10 cellular contexts compared by ENCODE assay signal in genomic region chr3:126858887-126859286, GRCh38.
DNase-seq lines count a peak whose midpoint lies in the region; ATAC-seq and TF ChIP-seq lines count a peak whose summit lies in the region.
"Had no signal": no experiment of that assay in that cellular context is flagged by ENCODE, and none has a peak within 500 bp of the region (broad histone marks: within the 10 kb centered on the region; RNA-seq: fewer than 3 reads in every experiment).

No MANE protein-coding gene starts in this region.

- no peak for TF ChIP-seq POLR2A in gastroesophageal sphincter (IDR thresholded peaks at IDR 0.05)

- CTCF ChIA-PET in SK-N-SH (lab: Yijun Ruan, JAX), result interaction anchor here (0.6 to 0.7 kb wide), 2 partner anchors 11 to 15 kb away, joined by 3 read pairs; no protein-coding TSS in a partner anchor

- no peaks in the 10 kb centered on the region for H3K36me3 ChIP-seq in SK-N-SH (replicated peaks in 1 of 2; ENCODE audit: control insufficient read depth in 1 of 2, insufficient read depth in 2 of 2, low read length in 1 of 2)
- H3K36me3 ChIP-seq in gastroesophageal sphincter, result peaks cover 0 to 4% of the 10 kb centered on the region in 2 donors

- WGBS in SK-N-SH (ENCODE audit: low lambda C conversion rate), result 28% methylated on average over 10 of the region's 10 CpGs
- WGBS in gastroesophageal sphincter (ENCODE audit: low coverage in 1 of 2), 2 donors, result 100% methylated on average over 1 of the region's 10 CpGs; no CpG with 5 or more reads in 1 of the 2 donors

- H3K27me3 ChIP-seq in SK-N-SH (ENCODE audit: insufficient read depth) (no peaks in the 10 kb centered on the region), gastroesophageal sphincter (no peaks in the 10 kb centered on the region)

- no peaks in the 10 kb centered on the region for H3K9me3 ChIP-seq in SK-N-SH
- H3K9me3 ChIP-seq in gastroesophageal sphincter, result no peaks in the 10 kb centered on the region

- no peaks in the 10 kb centered on the region for H3K4me1 Mint-ChIP-seq in stimulated activated naive CD8-positive, alpha-beta T cell treated with anti-CD3 and anti-CD28 coated beads, Interleukin-15, amount 100 ng/mL, for 72 hours
- H3K4me1 Mint-ChIP-seq: CD8-positive, alpha-beta memory T cell had no signal

- H3K9ac ChIP-seq in SK-N-SH, result no peak overlapping the region

- POLR2A ChIA-PET in SK-N-SH (lab: Yijun Ruan, JAX), result no interaction called here

- no peak for TF ChIP-seq RAD21 in SK-N-SH (IDR thresholded peaks at IDR 0.05; ENCODE audit: low read length)

- H3K27me3 Mint-ChIP-seq in stimulated activated naive CD8-positive, alpha-beta T cell treated with anti-CD3 and anti-CD28 coated beads, Interleukin-15, amount 100 ng/mL, for 72 hours, result no peaks in the 10 kb centered on the region
- H3K27me3 Mint-ChIP-seq: CD8-positive, alpha-beta memory T cell; effector memory CD8-positive, alpha-beta T cell had no signal

- H3K4me2 ChIP-seq in SK-N-SH, result peak overlapping the region; percentile 8; the same call in 1 of the 2 replicates

- peak overlapping the region in 1 of 2 experiments; percentile 55; a peak in 2 of 4 replicates for H3K27ac ChIP-seq in SK-N-SH (ENCODE audit: low read depth in 2 of 2, low read length in 1 of 2)
- H3K27ac ChIP-seq in gastroesophageal sphincter, result no peak overlapping the region

- no peak overlapping the region for H3K4me3 Mint-ChIP-seq in stimulated activated naive CD8-positive, alpha-beta T cell treated with anti-CD3 and anti-CD28 coated beads, Interleukin-15, amount 100 ng/mL, for 72 hours
- H3K4me3 Mint-ChIP-seq: CD8-positive, alpha-beta memory T cell; effector memory CD8-positive, alpha-beta T cell had no signal

- peaks cover 3% of the 10 kb centered on the region for H3F3A ChIP-seq in SK-N-SH (replicated peaks; ENCODE audit: insufficient read depth)

- no peaks in the 10 kb centered on the region for H3K9me2 ChIP-seq in SK-N-SH

- H3K9me3 Mint-ChIP-seq in stimulated activated naive CD8-positive, alpha-beta T cell treated with anti-CD3 and anti-CD28 coated beads, Interleukin-15, amount 100 ng/mL, for 72 hours, result peaks cover 0 to 7% of the 10 kb centered on the region in 2 donors
- H3K9me3 Mint-ChIP-seq: CD8-positive, alpha-beta memory T cell; effector memory CD8-positive, alpha-beta T cell had no signal

- H3K27ac Mint-ChIP-seq in stimulated activated naive CD8-positive, alpha-beta T cell treated with anti-CD3 and anti-CD28 coated beads, Interleukin-15, amount 100 ng/mL, for 72 hours, result no peak overlapping the region
- H3K27ac Mint-ChIP-seq: effector memory CD8-positive, alpha-beta T cell had no signal

- peaks cover 0 to 3% of the 10 kb centered on the region in 2 experiments; a peak in 2 of 4 replicates for H3K4me1 ChIP-seq in SK-N-SH (ENCODE audit: control insufficient read depth in 1 of 2, insufficient read depth in 2 of 2, low read depth in 1 of 2, low read length in 1 of 2)
- H3K4me1 ChIP-seq in gastroesophageal sphincter, result no peaks in the 10 kb centered on the region

- no peaks in the 10 kb centered on the region for H4K20me1 ChIP-seq in SK-N-SH (ENCODE audit: insufficient read depth)

- H3K79me2 ChIP-seq in SK-N-SH (ENCODE audit: insufficient read depth), result no peaks in the 10 kb centered on the region

- H3K4me3 ChIP-seq in SK-N-SH (ENCODE audit: low read depth in 2 of 2, low read length in 1 of 2) (no peak overlapping the region), gastroesophageal sphincter (no peak overlapping the region)

- ATAC-seq in stimulated activated naive CD8-positive, alpha-beta T cell treated with anti-CD3 and anti-CD28 coated beads, Interleukin-15, Interleukin-2, amounts not matched to agents 100 U/mL and 50 U/mL, for 24 hours, result peak; percentile 52
- ATAC-seq in stimulated activated naive CD8-positive, alpha-beta T cell treated with anti-CD3 and anti-CD28 coated beads, Interleukin-15, amount 100 ng/mL, for 72 hours, result no peak
- ATAC-seq in gastroesophageal sphincter (no peak), GM18511 (IDR thresholded peaks at IDR 0.05; ENCODE audit: unreplicated experiment) (no peak), GM19023 (IDR thresholded peaks at IDR 0.05; ENCODE audit: unreplicated experiment) (no peak)
- ATAC-seq: effector memory CD8-positive, alpha-beta T cell had no signal

- no peak for DNase-seq in stimulated activated naive CD8-positive, alpha-beta T cell treated with anti-CD3 and anti-CD28 coated beads, Interleukin-15, Interleukin-2, amounts not matched to agents 100 U/mL and 50 U/mL, for 24 hours
- no peak for DNase-seq in stimulated activated naive CD8-positive, alpha-beta T cell treated with anti-CD3 and anti-CD28 coated beads, Interleukin-15, amount 100 ng/mL, for 72 hours
- no peak for DNase-seq in SK-N-SH
- peak; percentile 48 for DNase-seq in fibroblast of peridontal ligament (ENCODE audit: extremely low read depth)
- DNase-seq in putamen (ENCODE audit: low spot score), result no peak
- DNase-seq: CD8-positive, alpha-beta memory T cell; effector memory CD8-positive, alpha-beta T cell had no signal

- TF ChIP-seq EP300 in SK-N-SH (IDR thresholded peaks at IDR 0.05; ENCODE audit: borderline replicate concordance in 1 of 2, low read depth in 1 of 2, low read length in 1 of 2) (no peak; a peak in 1 of 4 replicates), gastroesophageal sphincter (IDR thresholded peaks at IDR 0.05) (no peak)

- TF ChIP-seq CTCF in SK-N-SH (IDR thresholded peaks at IDR 0.05) (no peak), gastroesophageal sphincter (IDR thresholded peaks at IDR 0.05) (no peak)

- H2AFZ ChIP-seq in SK-N-SH (ENCODE audit: low read depth), result no peak overlapping the region

TF ChIP-seq in SK-N-SH, 30 proteins besides CTCF, POLR2A, EP300 and RAD21:
- TF ChIP-seq JUND (IDR thresholded peaks at IDR 0.05) (peak; percentile 93), TCF12 (IDR thresholded peaks at IDR 0.05) (peak; percentile 91), ELF1 (IDR thresholded peaks at IDR 0.05) (no peak), FOSL2 (IDR thresholded peaks at IDR 0.05; ENCODE audit: borderline replicate concordance, low read depth) (peak; percentile 99), SIN3A (IDR thresholded peaks at IDR 0.05; ENCODE audit: borderline replicate concordance, low read depth, low read length) (no peak), GABPA (IDR thresholded peaks at IDR 0.05; ENCODE audit: low read depth) (no peak), PBX3 (IDR thresholded peaks at IDR 0.05) (peak; percentile 66), NFIC (IDR thresholded peaks at IDR 0.05; ENCODE audit: borderline replicate concordance) (peak; percentile 46; the same call in 1 of the 2 replicates), POLR2AphosphoS5 (IDR thresholded peaks at IDR 0.05; ENCODE audit: low read depth, low read length) (peak; percentile 69; the same call in 1 of the 2 replicates), EZH2phosphoT487 (IDR thresholded peaks at IDR 0.05; ENCODE audit: borderline replicate concordance, low read depth) (no peak)
- TF ChIP-seq, protein P1, sequence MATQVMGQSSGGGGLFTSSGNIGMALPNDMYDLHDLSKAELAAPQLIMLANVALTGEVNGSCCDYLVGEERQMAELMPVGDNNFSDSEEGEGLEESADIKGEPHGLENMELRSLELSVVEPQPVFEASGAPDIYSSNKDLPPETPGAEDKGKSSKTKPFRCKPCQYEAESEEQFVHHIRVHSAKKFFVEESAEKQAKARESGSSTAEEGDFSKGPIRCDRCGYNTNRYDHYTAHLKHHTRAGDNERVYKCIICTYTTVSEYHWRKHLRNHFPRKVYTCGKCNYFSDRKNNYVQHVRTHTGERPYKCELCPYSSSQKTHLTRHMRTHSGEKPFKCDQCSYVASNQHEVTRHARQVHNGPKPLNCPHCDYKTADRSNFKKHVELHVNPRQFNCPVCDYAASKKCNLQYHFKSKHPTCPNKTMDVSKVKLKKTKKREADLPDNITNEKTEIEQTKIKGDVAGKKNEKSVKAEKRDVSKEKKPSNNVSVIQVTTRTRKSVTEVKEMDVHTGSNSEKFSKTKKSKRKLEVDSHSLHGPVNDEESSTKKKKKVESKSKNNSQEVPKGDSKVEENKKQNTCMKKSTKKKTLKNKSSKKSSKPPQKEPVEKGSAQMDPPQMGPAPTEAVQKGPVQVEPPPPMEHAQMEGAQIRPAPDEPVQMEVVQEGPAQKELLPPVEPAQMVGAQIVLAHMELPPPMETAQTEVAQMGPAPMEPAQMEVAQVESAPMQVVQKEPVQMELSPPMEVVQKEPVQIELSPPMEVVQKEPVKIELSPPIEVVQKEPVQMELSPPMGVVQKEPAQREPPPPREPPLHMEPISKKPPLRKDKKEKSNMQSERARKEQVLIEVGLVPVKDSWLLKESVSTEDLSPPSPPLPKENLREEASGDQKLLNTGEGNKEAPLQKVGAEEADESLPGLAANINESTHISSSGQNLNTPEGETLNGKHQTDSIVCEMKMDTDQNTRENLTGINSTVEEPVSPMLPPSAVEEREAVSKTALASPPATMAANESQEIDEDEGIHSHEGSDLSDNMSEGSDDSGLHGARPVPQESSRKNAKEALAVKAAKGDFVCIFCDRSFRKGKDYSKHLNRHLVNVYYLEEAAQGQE (IDR thresholded peaks at IDR 0.05; ENCODE audit: low read depth, low read length), result no peak
- TF ChIP-seq, protein P2, sequence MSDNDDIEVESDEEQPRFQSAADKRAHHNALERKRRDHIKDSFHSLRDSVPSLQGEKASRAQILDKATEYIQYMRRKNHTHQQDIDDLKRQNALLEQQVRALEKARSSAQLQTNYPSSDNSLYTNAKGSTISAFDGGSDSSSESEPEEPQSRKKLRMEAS (IDR thresholded peaks at IDR 0.05; ENCODE audit: low read depth), result peak; percentile 62; the same call in 1 of the 2 replicates
